ENCODE assay signal across 1 cellular context in the genomic region with DNA sequence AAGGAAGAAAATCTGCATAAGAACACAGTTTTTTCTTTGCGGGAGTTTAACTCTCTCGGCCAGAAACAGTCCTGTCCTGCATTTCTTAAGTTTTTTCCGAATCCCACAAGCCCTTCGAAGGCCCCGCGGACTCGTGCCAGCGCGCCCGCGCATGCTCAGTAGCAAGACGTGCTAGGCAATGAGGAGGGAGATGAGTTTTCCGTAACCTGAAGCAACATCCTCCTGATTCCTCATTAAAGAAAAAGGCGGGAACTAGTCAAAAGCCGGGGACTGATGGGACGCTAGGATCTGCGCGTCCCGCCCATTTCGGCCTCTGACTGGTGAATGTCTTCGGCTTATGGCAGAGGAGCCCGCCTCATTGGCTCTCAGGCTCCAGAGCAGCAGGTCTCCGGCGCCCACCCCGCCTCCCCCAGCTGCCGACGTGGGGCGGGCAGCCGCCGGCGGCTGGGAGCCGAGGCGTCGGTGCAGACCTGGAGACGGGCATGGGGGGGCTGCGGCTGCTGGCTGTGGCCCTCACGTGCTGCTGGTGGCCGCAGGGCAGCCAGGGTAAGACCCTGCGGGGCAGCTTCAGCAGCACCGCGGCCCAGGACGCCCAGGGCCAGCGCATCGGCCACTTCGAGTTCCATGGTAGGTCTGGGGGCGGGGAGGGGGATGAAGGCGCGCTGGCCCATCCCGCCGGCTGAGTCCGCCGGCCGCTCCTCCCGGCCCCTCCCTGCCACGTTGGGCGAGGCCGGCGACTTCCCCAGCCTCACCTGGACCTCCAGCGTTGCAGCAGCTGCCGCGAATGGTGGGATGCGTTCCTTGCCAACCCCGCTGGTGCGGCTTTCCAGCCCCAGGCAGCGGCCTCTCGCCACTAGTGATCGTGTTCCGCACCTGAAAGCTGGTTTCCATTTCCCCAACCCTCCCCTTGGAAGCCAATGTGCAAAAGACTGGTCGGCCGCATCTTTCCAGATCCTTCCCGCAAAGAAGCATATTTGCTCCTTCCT.
TF ChIP-seq lines count a peak whose summit lies in the region.

GPR180 (plus strand) TSS at position 412 of the 986 bp plus-strand sequence; CDS start at position 483, 71 bp downstream.

TF ChIP-seq in HCT116, 20 proteins besides CTCF, POLR2A, EP300 and RAD21 (continued from another document):
- TF ChIP-seq, protein P1, sequence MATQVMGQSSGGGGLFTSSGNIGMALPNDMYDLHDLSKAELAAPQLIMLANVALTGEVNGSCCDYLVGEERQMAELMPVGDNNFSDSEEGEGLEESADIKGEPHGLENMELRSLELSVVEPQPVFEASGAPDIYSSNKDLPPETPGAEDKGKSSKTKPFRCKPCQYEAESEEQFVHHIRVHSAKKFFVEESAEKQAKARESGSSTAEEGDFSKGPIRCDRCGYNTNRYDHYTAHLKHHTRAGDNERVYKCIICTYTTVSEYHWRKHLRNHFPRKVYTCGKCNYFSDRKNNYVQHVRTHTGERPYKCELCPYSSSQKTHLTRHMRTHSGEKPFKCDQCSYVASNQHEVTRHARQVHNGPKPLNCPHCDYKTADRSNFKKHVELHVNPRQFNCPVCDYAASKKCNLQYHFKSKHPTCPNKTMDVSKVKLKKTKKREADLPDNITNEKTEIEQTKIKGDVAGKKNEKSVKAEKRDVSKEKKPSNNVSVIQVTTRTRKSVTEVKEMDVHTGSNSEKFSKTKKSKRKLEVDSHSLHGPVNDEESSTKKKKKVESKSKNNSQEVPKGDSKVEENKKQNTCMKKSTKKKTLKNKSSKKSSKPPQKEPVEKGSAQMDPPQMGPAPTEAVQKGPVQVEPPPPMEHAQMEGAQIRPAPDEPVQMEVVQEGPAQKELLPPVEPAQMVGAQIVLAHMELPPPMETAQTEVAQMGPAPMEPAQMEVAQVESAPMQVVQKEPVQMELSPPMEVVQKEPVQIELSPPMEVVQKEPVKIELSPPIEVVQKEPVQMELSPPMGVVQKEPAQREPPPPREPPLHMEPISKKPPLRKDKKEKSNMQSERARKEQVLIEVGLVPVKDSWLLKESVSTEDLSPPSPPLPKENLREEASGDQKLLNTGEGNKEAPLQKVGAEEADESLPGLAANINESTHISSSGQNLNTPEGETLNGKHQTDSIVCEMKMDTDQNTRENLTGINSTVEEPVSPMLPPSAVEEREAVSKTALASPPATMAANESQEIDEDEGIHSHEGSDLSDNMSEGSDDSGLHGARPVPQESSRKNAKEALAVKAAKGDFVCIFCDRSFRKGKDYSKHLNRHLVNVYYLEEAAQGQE (IDR thresholded peaks at IDR 0.05; ENCODE audit: low read depth): no peak
- TF ChIP-seq MAX (IDR thresholded peaks at IDR 0.05) (no peak), JUND (IDR thresholded peaks at IDR 0.05) (no peak), ATF3 (IDR thresholded peaks at IDR 0.05) (no peak), SP1 (IDR thresholded peaks at IDR 0.05; ENCODE audit: low read depth) (no peak), EZH2phosphoT487 (IDR thresholded peaks at IDR 0.05; ENCODE audit: borderline replicate concordance) (no peak), POLR2AphosphoS5 (IDR thresholded peaks at IDR 0.05; ENCODE audit: low read depth, low read length) (peak; percentile 93), YY1 (IDR thresholded peaks at IDR 0.05; ENCODE audit: extremely low read depth, insufficient replicate concordance, low read depth, low read length) (no peak), FOSL1 (IDR thresholded peaks at IDR 0.05; ENCODE audit: low read depth) (no peak), EZH2 (IDR thresholded peaks at IDR 0.05) (no peak)
